Comparison of ENCODE assay signal across 21 cellular contexts in the genomic region with DNA sequence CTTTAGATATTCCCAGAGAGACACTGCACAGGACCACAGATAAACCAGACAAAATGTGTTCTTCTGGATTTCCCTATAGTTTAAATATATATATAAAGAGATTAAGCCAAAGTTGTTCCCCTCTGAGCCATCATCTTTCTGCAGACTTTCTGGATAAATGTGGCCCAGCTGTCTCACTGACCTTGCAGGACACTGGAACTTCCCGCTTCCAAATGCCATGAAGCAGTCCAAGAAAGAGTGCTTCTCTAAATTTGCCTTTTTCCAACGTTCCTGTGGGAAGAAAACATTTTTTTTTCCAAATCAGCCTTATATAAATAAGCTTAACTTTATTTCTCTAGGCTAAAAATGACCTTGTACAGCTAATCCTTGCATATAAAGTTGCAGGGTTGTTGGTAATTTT.
DNase-seq lines count a peak whose midpoint lies in the region; ATAC-seq and TF ChIP-seq lines count a peak whose summit lies in the region.
"Had no signal": no experiment of that assay in that cellular context is flagged by ENCODE, and none has a peak within 500 bp of the region (broad histone marks: within the 10 kb centered on the region; RNA-seq: fewer than 3 reads in every experiment).

No MANE protein-coding gene starts in this region.

- H3K4me1 ChIP-seq in adipocyte (ENCODE audit: control insufficient read depth, insufficient read depth, low read length) (peaks cover 14% of the 10 kb centered on the region), thoracic aorta (ENCODE audit: control insufficient read depth in 1 of 2, low read depth in 2 of 2) (peaks cover 26 to 40% of the 10 kb centered on the region in 2 donors), vagina (peaks cover 15% of the 10 kb centered on the region)
- H3K4me1 ChIP-seq in effector memory CD4-positive, alpha-beta T cell (ENCODE audit: control insufficient read depth, insufficient read depth, low read length, poor library complexity, severe bottlenecking): no peaks in the 10 kb centered on the region
- H3K4me1 ChIP-seq: A549; BE2C; BLaER1 treated with 17β-estradiol and CSF1 and Interleukin-3, amounts not matched to agents 10 nM and 100 nM had no signal

- TF ChIP-seq CTCF in thoracic aorta (IDR thresholded peaks at IDR 0.05): no peak
- no peak for TF ChIP-seq CTCF in vagina (IDR thresholded peaks at IDR 0.05)

- no peak for TF ChIP-seq POLR2A in vagina (IDR thresholded peaks at IDR 0.05)

- peak; percentile 16 for DNase-seq in adipocyte (ENCODE audit: low read depth)
- DNase-seq in fibroblast of peridontal ligament (ENCODE audit: extremely low read depth): peak; percentile 1
- DNase-seq in thoracic aorta (ENCODE audit: low spot score): no peak
- no peak for DNase-seq in vagina (ENCODE audit: extremely low spot score in 2 of 2)
- no peak for DNase-seq in NCI-H446 treated with DMSO at 0.1 percent for 48 hours (lab: John Stamatoyannopoulos, UW)
- no peak for DNase-seq in effector memory CD4-positive, alpha-beta T cell
- DNase-seq: 8988T; ACHN; AML-193; BE2C; CD4-positive, alpha-beta T cell; CD8-positive, alpha-beta memory T cell; DMS53; DMS79 treated with DMSO at 0.1 percent for 48 hours; GF-D8; H9 had no signal

- H3K27ac ChIP-seq in thoracic aorta (peak overlapping the region; percentile 48 to 61), vagina (peak overlapping the region; percentile 10)
- H3K27ac ChIP-seq in effector memory CD4-positive, alpha-beta T cell (ENCODE audit: insufficient read depth, low read length, poor library complexity, severe bottlenecking): no peak overlapping the region
- H3K27ac ChIP-seq: A549; BLaER1 treated with 17β-estradiol and CSF1 and Interleukin-3, amounts not matched to agents 10 nM and 100 nM had no signal

- no peak overlapping the region for H3K9ac ChIP-seq in adipocyte (ENCODE audit: low read length)
- H3K9ac ChIP-seq: BLaER1 treated with 17β-estradiol and CSF1 and Interleukin-3, amounts not matched to agents 10 nM and 100 nM had no signal

- H3K36me3 ChIP-seq in adipocyte (ENCODE audit: control insufficient read depth, insufficient read depth, low read length, severe bottlenecking): no peaks in the 10 kb centered on the region
- H3K36me3 ChIP-seq in thoracic aorta: no peaks in the 10 kb centered on the region
- no peaks in the 10 kb centered on the region for H3K36me3 ChIP-seq in vagina
- H3K36me3 ChIP-seq in effector memory CD4-positive, alpha-beta T cell (ENCODE audit: control insufficient read depth, insufficient read depth, low read length): no peaks in the 10 kb centered on the region
- H3K36me3 ChIP-seq: BE2C; BLaER1 treated with 17β-estradiol and CSF1 and Interleukin-3, amounts not matched to agents 10 nM and 100 nM had no signal

- ATAC-seq in thoracic aorta (ENCODE audit: insufficient number of reproducible peaks, low FRiP score, low read depth): no peak
- ATAC-seq in HG02970 (IDR thresholded peaks at IDR 0.05; ENCODE audit: low FRiP score, unreplicated experiment): no peak
- ATAC-seq: A549, GM23338, HCT116 had no signal

- H3K27me3 ChIP-seq in adipocyte (replicated peaks; ENCODE audit: control insufficient read depth, insufficient read depth, low read length) (no peaks in the 10 kb centered on the region), thoracic aorta (replicated peaks; ENCODE audit: insufficient read depth) (no peaks in the 10 kb centered on the region), vagina (no peaks in the 10 kb centered on the region)
- H3K27me3 ChIP-seq in effector memory CD4-positive, alpha-beta T cell (replicated peaks; ENCODE audit: control insufficient read depth, insufficient read depth, low read length, poor library complexity, severe bottlenecking): peaks cover 3% of the 10 kb centered on the region
- H3K27me3 ChIP-seq: BE2C; BLaER1 treated with 17β-estradiol and CSF1 and Interleukin-3, amounts not matched to agents 10 nM and 100 nM had no signal

- no peak overlapping the region for H3K4me3 ChIP-seq in adipocyte (ENCODE audit: low read length)
- H3K4me3 ChIP-seq in thoracic aorta: no peak overlapping the region
- H3K4me3 ChIP-seq in vagina: no peak overlapping the region
- H3K4me3 ChIP-seq in effector memory CD4-positive, alpha-beta T cell (ENCODE audit: insufficient read depth, low read depth, low read length, poor library complexity, severe bottlenecking): no peak overlapping the region
- H3K4me3 ChIP-seq: A549; BLaER1 treated with 17β-estradiol and CSF1 and Interleukin-3, amounts not matched to agents 10 nM and 100 nM; GM23338 had no signal

- intact Hi-C loops in vagina (cut with DNase I): no loop called here

- H3K9me3 ChIP-seq in adipocyte (ENCODE audit: control insufficient read depth, low read length): no peaks in the 10 kb centered on the region
- no peaks in the 10 kb centered on the region for H3K9me3 ChIP-seq in thoracic aorta
- H3K9me3 ChIP-seq in vagina: no peaks in the 10 kb centered on the region
- no peaks in the 10 kb centered on the region for H3K9me3 ChIP-seq in effector memory CD4-positive, alpha-beta T cell (ENCODE audit: control insufficient read depth, low read length)
- H3K9me3 ChIP-seq: A549; BE2C; BLaER1 treated with 17β-estradiol and CSF1 and Interleukin-3, amounts not matched to agents 10 nM and 100 nM had no signal

Comparison
In these comparisons a context has a peak if more than half of its experiments do, and no peak if none do; other contexts are left out.
1. DNase-seq: peak in adipocyte (single experiment) and fibroblast of peridontal ligament (single experiment); none in thoracic aorta (single experiment), vagina (0 of 2), NCI-H446 treated with DMSO at 0.1 percent for 48 hours (single experiment) and effector memory CD4-positive, alpha-beta T cell (0 of 3).